Comparison of ENCODE assay signal across 2 cellular contexts in the genomic region with DNA sequence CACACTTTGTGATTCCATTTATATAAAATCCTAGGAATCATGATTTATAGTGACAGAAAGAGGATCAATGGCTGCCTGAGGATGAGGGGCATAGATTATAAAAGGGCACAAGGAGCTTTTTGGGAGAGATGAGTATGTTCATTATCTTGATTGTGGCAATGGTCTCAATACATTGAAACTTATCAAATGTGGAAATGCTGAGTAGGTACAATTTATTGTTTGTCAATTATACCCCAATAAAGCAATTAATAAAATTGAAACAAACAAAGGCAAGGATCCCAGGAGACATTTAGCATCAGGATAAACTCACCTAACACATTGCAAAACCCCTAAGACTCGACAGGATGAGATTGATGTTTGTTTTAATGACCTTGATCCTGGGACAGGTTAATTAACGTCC.
TF ChIP-seq lines count a peak whose summit lies in the region.

No MANE protein-coding gene starts in this region.

TF ChIP-seq in HepG2, 621 proteins besides CTCF, POLR2A, EP300 and RAD21 (continued from another document):
- TF ChIP-seq, protein P1, sequence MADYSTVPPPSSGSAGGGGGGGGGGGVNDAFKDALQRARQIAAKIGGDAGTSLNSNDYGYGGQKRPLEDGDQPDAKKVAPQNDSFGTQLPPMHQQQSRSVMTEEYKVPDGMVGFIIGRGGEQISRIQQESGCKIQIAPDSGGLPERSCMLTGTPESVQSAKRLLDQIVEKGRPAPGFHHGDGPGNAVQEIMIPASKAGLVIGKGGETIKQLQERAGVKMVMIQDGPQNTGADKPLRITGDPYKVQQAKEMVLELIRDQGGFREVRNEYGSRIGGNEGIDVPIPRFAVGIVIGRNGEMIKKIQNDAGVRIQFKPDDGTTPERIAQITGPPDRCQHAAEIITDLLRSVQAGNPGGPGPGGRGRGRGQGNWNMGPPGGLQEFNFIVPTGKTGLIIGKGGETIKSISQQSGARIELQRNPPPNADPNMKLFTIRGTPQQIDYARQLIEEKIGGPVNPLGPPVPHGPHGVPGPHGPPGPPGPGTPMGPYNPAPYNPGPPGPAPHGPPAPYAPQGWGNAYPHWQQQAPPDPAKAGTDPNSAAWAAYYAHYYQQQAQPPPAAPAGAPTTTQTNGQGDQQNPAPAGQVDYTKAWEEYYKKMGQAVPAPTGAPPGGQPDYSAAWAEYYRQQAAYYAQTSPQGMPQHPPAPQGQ (CRISPR knock-in tag; IDR thresholded peaks at IDR 0.05; ENCODE audit: borderline replicate concordance) = no peak

TF ChIP-seq in IMR-90, 13 proteins besides CTCF, POLR2A, EP300 and RAD21 (continued from another document):
- TF ChIP-seq, protein P2, sequence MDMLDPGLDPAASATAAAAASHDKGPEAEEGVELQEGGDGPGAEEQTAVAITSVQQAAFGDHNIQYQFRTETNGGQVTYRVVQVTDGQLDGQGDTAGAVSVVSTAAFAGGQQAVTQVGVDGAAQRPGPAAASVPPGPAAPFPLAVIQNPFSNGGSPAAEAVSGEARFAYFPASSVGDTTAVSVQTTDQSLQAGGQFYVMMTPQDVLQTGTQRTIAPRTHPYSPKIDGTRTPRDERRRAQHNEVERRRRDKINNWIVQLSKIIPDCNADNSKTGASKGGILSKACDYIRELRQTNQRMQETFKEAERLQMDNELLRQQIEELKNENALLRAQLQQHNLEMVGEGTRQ (IDR thresholded peaks at IDR 0.05; ENCODE audit: low read depth, low read length) = no peak
- TF ChIP-seq MXI1 (IDR thresholded peaks at IDR 0.05; ENCODE audit: borderline replicate concordance, low read depth, low read length) (no peak), MAFK (IDR thresholded peaks at IDR 0.05; ENCODE audit: low read depth, low read length) (0 out of 2 replicates have a peak, but pooled peaks have one; percentile 34)
TF ChIP-seq in IMR-90: peak in this region for 1.
